1 cellular context compared by ENCODE assay signal in the genomic region with DNA sequence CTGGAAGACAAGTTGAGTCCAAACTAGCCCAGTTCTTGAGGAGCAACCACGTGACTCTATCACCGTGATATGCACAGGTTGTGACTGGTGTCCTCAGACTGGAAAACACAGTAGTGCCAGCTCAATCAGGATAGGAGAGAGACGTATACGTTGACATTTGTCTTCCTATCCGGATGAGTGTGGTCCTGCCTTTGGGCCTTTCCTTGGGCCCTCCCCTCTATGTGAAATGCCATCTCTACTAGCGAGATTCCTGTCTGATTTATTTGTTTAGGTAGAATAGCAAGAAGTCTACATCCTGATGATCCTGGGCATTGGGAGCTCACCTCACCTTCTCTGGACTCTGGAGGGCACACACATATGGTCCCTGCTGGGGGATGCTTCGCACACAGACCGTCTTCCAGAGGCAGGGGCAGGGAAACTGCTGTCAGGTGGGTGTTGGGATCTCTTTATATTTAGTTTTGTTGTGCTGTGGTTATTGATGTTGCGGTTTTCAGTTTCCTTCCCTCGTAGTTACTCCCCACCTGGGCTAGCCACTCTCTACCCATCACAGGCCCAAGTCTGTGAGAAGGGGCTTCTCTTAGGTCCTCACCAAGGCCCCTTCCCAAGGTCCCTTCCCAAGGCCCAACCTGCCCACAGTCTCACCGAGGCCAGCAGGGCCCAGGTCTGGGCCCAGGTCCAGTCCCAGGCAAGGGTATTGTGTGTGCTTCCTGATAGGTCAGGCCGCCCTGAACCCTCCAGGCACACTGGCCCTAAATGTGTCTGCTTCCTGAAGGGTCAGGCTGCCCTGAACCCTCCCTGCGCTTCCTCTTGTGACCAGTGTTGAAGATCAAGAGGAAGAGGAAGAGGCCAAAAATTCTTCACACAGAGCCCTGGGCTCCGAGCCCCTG.
TF ChIP-seq lines count a peak whose summit lies in the region.

No MANE protein-coding gene starts in this region.

TF ChIP-seq in SK-N-SH, 30 proteins besides CTCF, POLR2A, EP300 and RAD21:
- TF ChIP-seq SMC3 (IDR thresholded peaks at IDR 0.05; ENCODE audit: low read depth, low read length) (no peak), FOXM1 (IDR thresholded peaks at IDR 0.05; ENCODE audit: low read depth) (no peak), JUND (IDR thresholded peaks at IDR 0.05) (no peak), TAF1 (IDR thresholded peaks at IDR 0.05; ENCODE audit: borderline replicate concordance, low read depth, low read length) (no peak), MXI1 (IDR thresholded peaks at IDR 0.05; ENCODE audit: low read depth, low read length) (no peak), NFIC (IDR thresholded peaks at IDR 0.05; ENCODE audit: borderline replicate concordance) (no peak), CHD2 (IDR thresholded peaks at IDR 0.05; ENCODE audit: low read length, partially characterized antibody) (no peak), RXRA (IDR thresholded peaks at IDR 0.05; ENCODE audit: borderline replicate concordance, low read depth) (no peak)
- TF ChIP-seq, protein P1, sequence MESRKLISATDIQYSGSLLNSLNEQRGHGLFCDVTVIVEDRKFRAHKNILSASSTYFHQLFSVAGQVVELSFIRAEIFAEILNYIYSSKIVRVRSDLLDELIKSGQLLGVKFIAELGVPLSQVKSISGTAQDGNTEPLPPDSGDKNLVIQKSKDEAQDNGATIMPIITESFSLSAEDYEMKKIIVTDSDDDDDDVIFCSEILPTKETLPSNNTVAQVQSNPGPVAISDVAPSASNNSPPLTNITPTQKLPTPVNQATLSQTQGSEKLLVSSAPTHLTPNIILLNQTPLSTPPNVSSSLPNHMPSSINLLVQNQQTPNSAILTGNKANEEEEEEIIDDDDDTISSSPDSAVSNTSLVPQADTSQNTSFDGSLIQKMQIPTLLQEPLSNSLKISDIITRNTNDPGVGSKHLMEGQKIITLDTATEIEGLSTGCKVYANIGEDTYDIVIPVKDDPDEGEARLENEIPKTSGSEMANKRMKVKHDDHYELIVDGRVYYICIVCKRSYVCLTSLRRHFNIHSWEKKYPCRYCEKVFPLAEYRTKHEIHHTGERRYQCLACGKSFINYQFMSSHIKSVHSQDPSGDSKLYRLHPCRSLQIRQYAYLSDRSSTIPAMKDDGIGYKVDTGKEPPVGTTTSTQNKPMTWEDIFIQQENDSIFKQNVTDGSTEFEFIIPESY (IDR thresholded peaks at IDR 0.05; ENCODE audit: borderline replicate concordance, low read depth): no peak
- TF ChIP-seq, protein P2, sequence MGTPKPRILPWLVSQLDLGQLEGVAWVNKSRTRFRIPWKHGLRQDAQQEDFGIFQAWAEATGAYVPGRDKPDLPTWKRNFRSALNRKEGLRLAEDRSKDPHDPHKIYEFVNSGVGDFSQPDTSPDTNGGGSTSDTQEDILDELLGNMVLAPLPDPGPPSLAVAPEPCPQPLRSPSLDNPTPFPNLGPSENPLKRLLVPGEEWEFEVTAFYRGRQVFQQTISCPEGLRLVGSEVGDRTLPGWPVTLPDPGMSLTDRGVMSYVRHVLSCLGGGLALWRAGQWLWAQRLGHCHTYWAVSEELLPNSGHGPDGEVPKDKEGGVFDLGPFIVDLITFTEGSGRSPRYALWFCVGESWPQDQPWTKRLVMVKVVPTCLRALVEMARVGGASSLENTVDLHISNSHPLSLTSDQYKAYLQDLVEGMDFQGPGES (IDR thresholded peaks at IDR 0.05; ENCODE audit: low read depth, low read length): no peak
- TF ChIP-seq, protein P3, sequence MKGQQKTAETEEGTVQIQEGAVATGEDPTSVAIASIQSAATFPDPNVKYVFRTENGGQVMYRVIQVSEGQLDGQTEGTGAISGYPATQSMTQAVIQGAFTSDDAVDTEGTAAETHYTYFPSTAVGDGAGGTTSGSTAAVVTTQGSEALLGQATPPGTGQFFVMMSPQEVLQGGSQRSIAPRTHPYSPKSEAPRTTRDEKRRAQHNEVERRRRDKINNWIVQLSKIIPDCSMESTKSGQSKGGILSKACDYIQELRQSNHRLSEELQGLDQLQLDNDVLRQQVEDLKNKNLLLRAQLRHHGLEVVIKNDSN (IDR thresholded peaks at IDR 0.05; ENCODE audit: borderline replicate concordance, low read depth): no peak
